In genomic region chr1:8197493-8198282, GRCh38 we compare ENCODE assay signal across 8 cellular contexts.
A peak's percentile ranks its signal among the peaks of the same experiment; 100 is the strongest.
DNase-seq lines count a peak whose midpoint lies in the region; ATAC-seq and TF ChIP-seq lines count a peak whose summit lies in the region.

No MANE protein-coding gene starts in this region.

- no peak overlapping the region for H3K27ac ChIP-seq in neuronal stem cell (replicated peaks; ENCODE audit: low read length)

- no peak overlapping the region for H3K27ac Mint-ChIP-seq in nephron progenitor cell

- no peak overlapping the region for H3K14ac ChIP-seq in neuronal stem cell (ENCODE audit: low read length)

- H3K4me1 ChIP-seq in neuronal stem cell (ENCODE audit: control insufficient read depth in 2 of 2, insufficient read depth in 1 of 2, low read depth in 1 of 2, low read length in 2 of 2): peaks cover 0 to 9% of the 10 kb centered on the region in 2 donors

- no CpG with 5 or more reads among the region's 20 CpGs for WGBS in neuronal stem cell (ENCODE audit: extremely low coverage in 2 of 2, insufficient read length in 2 of 2, insufficient replicate concordance in 1 of 2), 2 donors

- H3K4me2 ChIP-seq in neuronal stem cell (ENCODE audit: insufficient read depth, low read length, poor library complexity, severe bottlenecking): no peak overlapping the region

- H3K27me3 ChIP-seq in neuronal stem cell (ENCODE audit: control insufficient read depth in 3 of 3, insufficient read depth in 3 of 3, low read depth in 1 of 3, low read length in 3 of 3): no peaks in the 10 kb centered on the region

- DNase-seq in COLO668 (lab: John Stamatoyannopoulos, UW; ENCODE audit: unreplicated experiment) (peak; percentile 40), M059J (ENCODE audit: low read depth) (peak; percentile 95), dermis blood vessel endothelial cell (peak; percentile 88), neuronal stem cell (ENCODE audit: low spot score) (no peak), nephron progenitor cell (no peak)
- DNase-seq in activated naive CD4-positive, alpha-beta T cell treated with anti-CD3 and anti-CD28 coated beads, Interleukin-2, amount 50 U/mL, for 16 hours: no peak
- no peak for DNase-seq in stimulated activated CD4-positive, alpha-beta T cell treated with anti-CD3 and anti-CD28 coated beads, Interleukin-2, amount 100 ng/mL, for 48 hours

- no peak for TF ChIP-seq CTCF in nephron progenitor cell (IDR thresholded peaks at IDR 0.05)

- no peak overlapping the region for H2AFZ ChIP-seq in neuronal stem cell (ENCODE audit: low read length)

- H2BK120ac ChIP-seq in neuronal stem cell (ENCODE audit: low read depth, low read length): peak overlapping the region; percentile 85

- no peaks in the 10 kb centered on the region for H3K9me3 Mint-ChIP-seq in nephron progenitor cell

- H3K4ac ChIP-seq in neuronal stem cell (ENCODE audit: low read length): no peak overlapping the region

- H2BK15ac ChIP-seq in neuronal stem cell (ENCODE audit: low read length): no peak overlapping the region

- H4K8ac ChIP-seq in neuronal stem cell (ENCODE audit: low read depth, low read length): no peak overlapping the region

- H3K9me3 ChIP-seq in neuronal stem cell (replicated peaks in 1 of 2; ENCODE audit: control insufficient read depth in 2 of 2, insufficient read depth in 1 of 2, low read depth in 1 of 2, low read length in 2 of 2): no peaks in the 10 kb centered on the region

- no peak overlapping the region for H3K4me3 ChIP-seq in neuronal stem cell (ENCODE audit: low read length in 2 of 2)

- H2BK5ac ChIP-seq in neuronal stem cell (ENCODE audit: low read length): peak overlapping the region; percentile 70

- no peak overlapping the region for H3K4me3 Mint-ChIP-seq in nephron progenitor cell

- peak overlapping the region; percentile 5 for H3K18ac ChIP-seq in neuronal stem cell (ENCODE audit: low read length)

- no peak for ATAC-seq in HG03520 (IDR thresholded peaks at IDR 0.05; ENCODE audit: unreplicated experiment)

- H3K9ac ChIP-seq in neuronal stem cell (ENCODE audit: low read depth, low read length, poor library complexity): no peak overlapping the region

- H4K91ac ChIP-seq in neuronal stem cell (ENCODE audit: low read depth, low read length, poor library complexity): no peak overlapping the region

- no peak overlapping the region for H2BK12ac ChIP-seq in neuronal stem cell (ENCODE audit: low read length)

- peak overlapping the region; percentile 11 for H2AK5ac ChIP-seq in neuronal stem cell (ENCODE audit: low read depth, low read length)

- H3K79me1 ChIP-seq in neuronal stem cell (ENCODE audit: low read depth, low read length): peaks cover 4% of the 10 kb centered on the region

- H3K36me3 Mint-ChIP-seq in nephron progenitor cell (ENCODE audit: low read depth): no peaks in the 10 kb centered on the region

- peaks cover 4% of the 10 kb centered on the region for H3K27me3 Mint-ChIP-seq in nephron progenitor cell (ENCODE audit: low read depth, poor library complexity)

- peaks cover 60% of the 10 kb centered on the region for H3K4me1 Mint-ChIP-seq in nephron progenitor cell

- H3K23ac ChIP-seq in neuronal stem cell (ENCODE audit: low read depth, low read length, poor library complexity): peak overlapping the region; percentile 80

- no peaks in the 10 kb centered on the region for H3K36me3 ChIP-seq in neuronal stem cell (replicated peaks in 1 of 2; ENCODE audit: control insufficient read depth in 2 of 2, insufficient read depth in 2 of 2, low read length in 2 of 2)

Comparison
In these comparisons a context has a peak if more than half of its experiments do, and no peak if none do; other contexts are left out.
1. DNase-seq: peak in COLO668 (single experiment), M059J (single experiment) and dermis blood vessel endothelial cell (single experiment); none in neuronal stem cell (single experiment), activated naive CD4-positive, alpha-beta T cell treated with anti-CD3 and anti-CD28 coated beads, Interleukin-2, amount 50 U/mL, for 16 hours (single experiment), nephron progenitor cell (single experiment) and stimulated activated CD4-positive, alpha-beta T cell treated with anti-CD3 and anti-CD28 coated beads, Interleukin-2, amount 100 ng/mL, for 48 hours (0 of 2).